In genomic region chr10:73865459-73866442, GRCh38 we compare ENCODE assay signal across 8 cellular contexts. TPM values are rescaled to one million over a fixed set of nuclear protein-coding genes. Genes with fewer than 3 reads are reported as not detected.
A peak's percentile ranks its signal among the peaks of the same experiment; 100 is the strongest.
DNase-seq lines count a peak whose midpoint lies in the region; ATAC-seq and TF ChIP-seq lines count a peak whose summit lies in the region.

No MANE protein-coding gene starts in this region.

- peak overlapping the region; percentile 89 for H3K27ac Mint-ChIP-seq in endothelial cell (ENCODE audit: unreplicated experiment)

- peaks cover 54% of the 10 kb centered on the region for H3K4me1 Mint-ChIP-seq in endothelial cell (ENCODE audit: unreplicated experiment)

- peaks cover 18% of the 10 kb centered on the region for H3K36me3 Mint-ChIP-seq in endothelial cell (ENCODE audit: low read depth, unreplicated experiment)

- no peak for TF ChIP-seq CTCF in endothelial cell (IDR thresholded peaks at IDR 0.05; ENCODE audit: unreplicated experiment)

- H3K27me3 Mint-ChIP-seq in endothelial cell (ENCODE audit: unreplicated experiment): peaks cover 13% of the 10 kb centered on the region

- no peak overlapping the region for H3K4me3 Mint-ChIP-seq in endothelial cell (ENCODE audit: unreplicated experiment)

- ATAC-seq in GM19035 (IDR thresholded peaks at IDR 0.05; ENCODE audit: unreplicated experiment): peak; percentile 71
- ATAC-seq in HG03354 (IDR thresholded peaks at IDR 0.05; ENCODE audit: poor library complexity, severe bottlenecking, unreplicated experiment): peak; percentile 68
- no peak for ATAC-seq in GM19328 (IDR thresholded peaks at IDR 0.05; ENCODE audit: unreplicated experiment)
- ATAC-seq in HG03378 (IDR thresholded peaks at IDR 0.05; ENCODE audit: unreplicated experiment): no peak

- no peaks in the 10 kb centered on the region for H3K9me3 Mint-ChIP-seq in endothelial cell (ENCODE audit: unreplicated experiment)

- peak; percentile 46 for DNase-seq in activated CD4-positive, CD25-positive, alpha-beta regulatory T cell treated with anti-CD3 and anti-CD28 coated beads, Interleukin-2, amount 50 U/mL, for 72 hours
- DNase-seq in endothelial cell (ENCODE audit: low spot score): peak; percentile 40
- peak; percentile 35 for DNase-seq in stimulated activated CD8-positive, alpha-beta memory T cell treated with anti-CD3 and anti-CD28 coated beads, Interleukin-4, amount 100 ng/mL, for 24 hours (ENCODE audit: low read depth)
- DNase-seq in ecto neural progenitor cell (ENCODE audit: low spot score): no peak

RNA-seq across cellular contexts. Expression of gene CAMK2G, which starts 8.6 kb away (rescaled TPM):
- 27.7 TPM for total RNA-seq in endothelial cell (ENCODE audit: unreplicated experiment)

RNA-seq across cellular contexts. Expression of gene PLAU, which starts 45.2 kb away (rescaled TPM):
- 19.5 TPM for total RNA-seq in endothelial cell (ENCODE audit: unreplicated experiment)

RNA-seq across cellular contexts. Expression of gene NDST2, which starts 54.4 kb away (rescaled TPM):
- total RNA-seq in endothelial cell (ENCODE audit: unreplicated experiment): 32.8 TPM

Comparison
In these comparisons a context has a peak if more than half of its experiments do, and no peak if none do; other contexts are left out.
1. ATAC-seq: peak in GM19035 (single experiment) and HG03354 (single experiment); none in GM19328 (single experiment) and HG03378 (single experiment).